In genomic region chr15:98893407-98893806, GRCh38 we compare ENCODE assay signal across 1 cellular context.
TF ChIP-seq lines count a peak whose summit lies in the region.

No MANE protein-coding gene starts in this region.

TF ChIP-seq in endothelial cell of umbilical vein, 7 proteins besides CTCF, POLR2A, EP300 and RAD21 (continued from another document):
- TF ChIP-seq MYC (IDR thresholded peaks at IDR 0.05; ENCODE audit: low read depth, low read length), result no peak
